8 cellular contexts compared by ENCODE assay signal in genomic region chr9:4666042-4666699, GRCh38. TPM values are rescaled to one million over a fixed set of nuclear protein-coding genes. Genes with fewer than 3 reads are reported as not detected.
DNase-seq lines count a peak whose midpoint lies in the region; ATAC-seq and TF ChIP-seq lines count a peak whose summit lies in the region.

TSS of gene SPATA6L (minus strand) at chr9:4666480. CDS start at chr9:4666250, 230 bp downstream.

- TF ChIP-seq EP300 in gastroesophageal sphincter (IDR thresholded peaks at IDR 0.05) (no peak), upper lobe of left lung (IDR thresholded peaks at IDR 0.05) (no peak)

- H3K36me3 Mint-ChIP-seq in nephron (ENCODE audit: low read depth), result no peaks in the 10 kb centered on the region

- H3K4me3 ChIP-seq in gastroesophageal sphincter (peak within 1 kb of the TSS; percentile 53 to 75), upper lobe of left lung (peak within 1 kb of the TSS; percentile 5 to 59 (median 48))

- H3K4me1 ChIP-seq in gastroesophageal sphincter (peaks cover 0 to 56% (median 13%) of the 10 kb centered on the region in 3 donors), upper lobe of left lung (peaks cover 38 to 53% (median 41%) of the 10 kb centered on the region in 4 donors)

- peaks cover 15% of the 10 kb centered on the region for H3K27me3 Mint-ChIP-seq in nephron (ENCODE audit: low read depth)

- peak within 1 kb of the TSS; percentile 3 to 59 (median 58) for H3K27ac Mint-ChIP-seq in nephron

- H3K36me3 ChIP-seq in gastroesophageal sphincter (no peaks in the 10 kb centered on the region), upper lobe of left lung (no peaks in the 10 kb centered on the region)

- peak; percentile 28 for ATAC-seq in HG02884 (IDR thresholded peaks at IDR 0.05; ENCODE audit: unreplicated experiment)
- ATAC-seq in gastroesophageal sphincter, result peak; percentile 39
- ATAC-seq in upper lobe of left lung (ENCODE audit: low FRiP score in 2 of 2), result peak; percentile 84 to 89
- no peak for ATAC-seq in HG02588 (IDR thresholded peaks at IDR 0.05; ENCODE audit: unreplicated experiment)

- DNase-seq in DMS153 treated with DMSO at 0.1 percent for 48 hours (lab: John Stamatoyannopoulos, UW; ENCODE audit: unreplicated experiment) (peak; percentile 50), RPMI7951 (ENCODE audit: low read depth) (peak; percentile 60), upper lobe of left lung (peak; percentile 88 to 92)
- peak; percentile 43 for DNase-seq in activated naive CD4-positive, alpha-beta T cell treated with Interleukin-2 at 50 U/mL for 16 hours

- H3K27ac ChIP-seq in gastroesophageal sphincter (peak within 1 kb of the TSS; percentile 26 to 79 (median 63)), upper lobe of left lung (peak within 1 kb of the TSS; percentile 69 to 80 (median 78))

- H3K4me1 Mint-ChIP-seq in nephron, result peaks cover 39% of the 10 kb centered on the region

- H3K27me3 ChIP-seq in gastroesophageal sphincter (no peaks in the 10 kb centered on the region), upper lobe of left lung (no peaks in the 10 kb centered on the region)

- H3K4me3 Mint-ChIP-seq in nephron, result peak within 1 kb of the TSS; percentile 80 to 92 (median 85)

- TF ChIP-seq POLR2A in gastroesophageal sphincter (IDR thresholded peaks at IDR 0.05), result peak in 1 of 2 donors; percentile 15
- TF ChIP-seq POLR2A in upper lobe of left lung (IDR thresholded peaks at IDR 0.05), result peak in 3 of 4 donors; percentile 37 to 72 (median 54)

- TF ChIP-seq CTCF in gastroesophageal sphincter (IDR thresholded peaks at IDR 0.05) (peak in 2 of 4 experiments; percentile 10 to 42), nephron (IDR thresholded peaks at IDR 0.05; ENCODE audit: unreplicated experiment in 3 of 3) (no peak), upper lobe of left lung (IDR thresholded peaks at IDR 0.05) (peak in 1 of 6 experiments; percentile 6)

- WGBS in gastroesophageal sphincter (ENCODE audit: low coverage in 1 of 2), 2 donors, result 2% methylated on average over 5 to 14 of the region's 36 CpGs
- WGBS in upper lobe of left lung, 2 donors, result 3% methylated on average over 22 of the region's 36 CpGs

- peaks cover under 1% of the 10 kb centered on the region for H3K9me3 Mint-ChIP-seq in nephron

- no peaks in the 10 kb centered on the region for H3K9me3 ChIP-seq in gastroesophageal sphincter
- no peaks in the 10 kb centered on the region for H3K9me3 ChIP-seq in upper lobe of left lung

RNA-seq across cellular contexts. Expression of gene SPATA6L, which starts in this region (rescaled TPM):
- total RNA-seq in RPMI7951 (2014; rRNA removed; shearing (Covaris generic)), result 0.12 TPM in 1 of 2 replicates, not detected in the other
- total RNA-seq in gastroesophageal sphincter (1 to 10 TPM in 1 of 4 donors, under 1 TPM in 3; 0.69 to 1.9 (median 0.83) TPM), upper lobe of left lung (10 to 100 TPM in 3 of 6 donors, 1 to 10 TPM in 3; 7.4 to 38.4 (median 13.8) TPM)

Comparison
In these comparisons a context has a peak if more than half of its experiments do, and no peak if none do; other contexts are left out.
1. Peak in DNase-seq in RPMI7951; RNA of the gene not detected or under 1 TPM.